ENCODE assay signal across 8 cellular contexts in the genomic region with DNA sequence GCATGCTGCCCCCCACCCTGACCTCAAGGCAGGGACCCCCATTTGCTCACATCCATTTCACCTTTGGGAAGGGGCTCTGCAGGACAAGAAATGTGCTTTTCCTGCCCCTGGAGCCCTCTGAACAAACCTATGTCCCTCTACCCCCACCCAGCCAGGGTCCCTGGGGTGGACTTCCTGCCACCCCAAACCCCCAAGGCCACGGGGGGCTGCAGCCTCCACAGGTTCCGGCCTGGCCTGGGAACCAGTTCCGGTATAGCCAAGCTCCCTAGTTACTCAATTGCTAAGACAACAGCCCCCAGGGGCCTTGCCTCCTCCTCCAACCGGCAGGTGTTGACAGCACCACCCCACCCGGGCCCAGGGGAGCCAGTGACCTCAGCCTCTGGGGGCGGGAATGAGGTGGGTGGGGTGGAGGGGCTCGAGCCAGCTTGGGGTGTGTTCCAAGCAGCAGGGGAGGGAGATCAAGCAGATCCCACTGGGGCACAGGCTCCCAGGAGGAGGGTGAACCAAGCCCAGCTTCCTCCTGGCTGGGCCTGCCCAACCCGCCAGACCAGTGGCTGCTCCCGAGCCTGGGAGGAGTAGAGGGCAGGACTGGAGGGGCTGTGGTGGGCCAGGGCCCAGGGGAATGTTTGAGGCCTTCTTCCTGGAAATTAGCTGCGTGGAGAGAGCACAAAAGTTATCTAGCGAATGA. TPM values are rescaled to one million over a fixed set of nuclear protein-coding genes. Genes with fewer than 3 reads are reported as not detected.
DNase-seq lines count a peak whose midpoint lies in the region; ATAC-seq and TF ChIP-seq lines count a peak whose summit lies in the region.

No MANE protein-coding gene starts in this region.

- in situ Hi-C loops in transverse colon (cut with MboI; ENCODE audit: low pct_ligation_motif_present in 1 of 4, low pct_unique_long_range_greater_than_20kb in 1 of 4, low sequenced_read_pairs in 3 of 4) = no loop called here

- no peak for TF ChIP-seq EP300 in transverse colon (IDR thresholded peaks at IDR 0.05; ENCODE audit: low read depth)

- TF ChIP-seq CTCF in transverse colon (IDR thresholded peaks at IDR 0.05) = no peak

- no peaks in the 10 kb centered on the region for H3K36me3 ChIP-seq in SJCRH30
- no peaks in the 10 kb centered on the region for H3K36me3 ChIP-seq in transverse colon

- H3K4me1 ChIP-seq in SJCRH30 (peaks cover 34% of the 10 kb centered on the region), transverse colon (peaks cover 21 to 58% (median 55%) of the 10 kb centered on the region in 4 donors)

- H3K27ac ChIP-seq in SJCRH30 (no peak overlapping the region), transverse colon (peak overlapping the region; percentile 65 to 79 (median 70))

- no peak for ATAC-seq in HG02798 (IDR thresholded peaks at IDR 0.05; ENCODE audit: poor library complexity, unreplicated experiment)

- H3K27me3 ChIP-seq in SJCRH30 (no peaks in the 10 kb centered on the region), transverse colon (peaks cover 15% of the 10 kb centered on the region)

- intact Hi-C loops in transverse colon (cut with DNase I; ENCODE audit: low total_unique reads) = no loop called here

- DNase-seq in SHP77 (lab: John Stamatoyannopoulos, UW) (peak; percentile 12 to 53), SHP77 treated with DMSO at 0.1 percent for 48 hours (lab: John Stamatoyannopoulos, UW) (no peak), SJCRH30 (peak; percentile 52 to 66), kidney tubule cell (ENCODE audit: low spot score) (peak; percentile 31), transverse colon (peak; percentile 70), cerebellar cortex (ENCODE audit: low spot score) (no peak), ecto neural progenitor cell (ENCODE audit: low spot score) (no peak)

- WGBS in transverse colon (ENCODE audit: low coverage in 1 of 2), 2 donors = 33% methylated on average over 11 of the region's 11 CpGs; no CpG with 5 or more reads in 1 of the 2 donors

- H3K9me3 ChIP-seq in SJCRH30 (replicated peaks) (no peaks in the 10 kb centered on the region), transverse colon (no peaks in the 10 kb centered on the region)

- H3K4me3 ChIP-seq in SJCRH30 (no peak overlapping the region), transverse colon (no peak overlapping the region)

- peak; percentile 33 for TF ChIP-seq POLR2A in transverse colon (IDR thresholded peaks at IDR 0.05)

RNA-seq across cellular contexts. Expression of a gene that starts 6.6 kb away (rescaled TPM):
- total RNA-seq in SJCRH30 (2014; rRNA removed; shearing (Covaris generic)) = 0.71 TPM in 1 of 2 replicates, not detected in the other
- 10 to 100 TPM in 1 of 4 donors, 1 to 10 TPM in 2, under 1 TPM in 1; 0.80 to 48.3 (median 1.3) TPM for total RNA-seq in transverse colon

RNA-seq across cellular contexts. Expression of a gene that starts 9.7 kb away (rescaled TPM):
- 0.53 and 0.73 TPM in 2 replicates for total RNA-seq in SJCRH30 (2014; rRNA removed; shearing (Covaris generic))
- 1 to 10 TPM in 1 of 4 donors, under 1 TPM in 1, not detected in 2; 0.64 to 1.9 TPM for total RNA-seq in transverse colon

RNA-seq across cellular contexts. Expression of a gene that starts 13.0 kb away (rescaled TPM):
- 1.9 and 3.1 TPM in 2 replicates for total RNA-seq in SJCRH30 (2014; rRNA removed; shearing (Covaris generic))
- total RNA-seq in transverse colon = 10 to 100 TPM; 19.9 to 82.6 (median 46.2) TPM

RNA-seq across cellular contexts. Expression of a gene that starts 25.0 kb away (rescaled TPM):
- total RNA-seq in SJCRH30 (2014; rRNA removed; shearing (Covaris generic)) = 8.7 and 9.1 TPM in 2 replicates
- total RNA-seq in transverse colon = 100 to 1,000 TPM; 175 to 439 (median 234) TPM

RNA-seq across cellular contexts. Expression of a gene that starts 37.9 kb away (rescaled TPM):
- total RNA-seq in SJCRH30 (2014; rRNA removed; shearing (Covaris generic)) = 21.8 and 22.7 TPM in 2 replicates
- 100 to 1,000 TPM in 1 of 4 donors, 10 to 100 TPM in 3; 63.5 to 193 (median 73.2) TPM for total RNA-seq in transverse colon

Comparison
In these comparisons a context has a peak if more than half of its experiments do, and no peak if none do; other contexts are left out.
1. DNase-seq: peak in SHP77 (2 of 2), SJCRH30 (2 of 2), kidney tubule cell (single experiment) and transverse colon (single experiment); none in SHP77 treated with DMSO at 0.1 percent for 48 hours (single experiment), cerebellar cortex (single experiment) and ecto neural progenitor cell (single experiment).